In genomic region chr17:64384253-64385186, GRCh38 we compare ENCODE assay signal across 11 cellular contexts. TPM values are rescaled to one million over a fixed set of nuclear protein-coding genes. Genes with fewer than 3 reads are reported as not detected.
DNase-seq lines count a peak whose midpoint lies in the region; ATAC-seq and TF ChIP-seq lines count a peak whose summit lies in the region.
"Had no signal": no experiment of that assay in that cellular context is flagged by ENCODE, and none has a peak within 500 bp of the region (broad histone marks: within the 10 kb centered on the region; RNA-seq: fewer than 3 reads in every experiment).

No MANE protein-coding gene starts in this region.

- POLR2A ChIA-PET in T-cell (lab: Charles Lee), result no interaction called here

- no peak for TF ChIP-seq POLR2A in gastroesophageal sphincter (IDR thresholded peaks at IDR 0.05)

- H3K9ac ChIP-seq in skeletal muscle tissue (ENCODE audit: low read depth in 1 of 3, low read length in 3 of 3), result peak overlapping the region in 1 of 3 donors; percentile 9

- ATAC-seq in T-cell (replicated peaks in 1 of 4) (peak in 1 of 4 experiments; percentile 37), gastroesophageal sphincter (no peak), GM21529 (IDR thresholded peaks at IDR 0.05; ENCODE audit: unreplicated experiment) (no peak), HG03469 (IDR thresholded peaks at IDR 0.05; ENCODE audit: unreplicated experiment) (no peak)

- H3K36me3 Mint-ChIP-seq in HFFc6 (ENCODE audit: low read depth), result no peaks in the 10 kb centered on the region
- H3K36me3 Mint-ChIP-seq in T-cell, result peaks cover 14% of the 10 kb centered on the region

- H3K4me1 Mint-ChIP-seq in HFFc6 (ENCODE audit: low read depth) (peaks cover 24% of the 10 kb centered on the region), T-cell (peaks cover 44 to 68% (median 66%) of the 10 kb centered on the region in 3 donors)

- no peak for DNase-seq in HFFc6
- DNase-seq in T-cell, result peak in 10 of 34 experiments; percentile 19 to 41 (median 27)
- DNase-seq in Kasumi-1 (lab: John Stamatoyannopoulos, UW), result no peak
- no peak for DNase-seq in effector CD4-positive, alpha-beta T cell
- DNase-seq: activated CD4-positive, CD25-positive, alpha-beta regulatory T cell; NCI-H446 had no signal

- CTCF ChIA-PET in T-cell (lab: Charles Lee), result interaction anchor here in 1 of 2 donors (0.6 kb wide), 1 partner anchor 11 kb away, joined by 4 read pairs; no protein-coding TSS in a partner anchor

- H3K27me3 Mint-ChIP-seq in HFFc6 (ENCODE audit: insufficient read depth), result peaks cover 41% of the 10 kb centered on the region
- peaks cover 0 to 4% of the 10 kb centered on the region in 2 donors for H3K27me3 Mint-ChIP-seq in T-cell

- no peaks in the 10 kb centered on the region for H3K9me3 Mint-ChIP-seq in HFFc6
- H3K9me3 Mint-ChIP-seq in T-cell, result no peaks in the 10 kb centered on the region

- TF ChIP-seq EP300 in gastroesophageal sphincter (IDR thresholded peaks at IDR 0.05), result no peak

- H3K27ac ChIP-seq in gastroesophageal sphincter, result peak overlapping the region in 3 of 4 donors; percentile 39 to 72 (median 55)
- H3K27ac ChIP-seq in skeletal muscle tissue (ENCODE audit: low read depth, low read length), result peak overlapping the region; percentile 77

- H3K4me1 ChIP-seq in gastroesophageal sphincter, result peaks cover 0 to 13% (median 0%) of the 10 kb centered on the region in 3 donors
- peaks cover 16 to 26% (median 23%) of the 10 kb centered on the region in 3 donors for H3K4me1 ChIP-seq in skeletal muscle tissue (ENCODE audit: control insufficient read depth in 3 of 3, insufficient read depth in 3 of 3, low read length in 3 of 3)

- TF ChIP-seq CTCF in HFFc6 (IDR thresholded peaks at IDR 0.05), result no peak
- no peak for TF ChIP-seq CTCF in gastroesophageal sphincter (IDR thresholded peaks at IDR 0.05)

- H3K27me3 ChIP-seq in gastroesophageal sphincter (peaks cover 4% of the 10 kb centered on the region), skeletal muscle tissue (ENCODE audit: control insufficient read depth in 3 of 3, insufficient read depth in 3 of 3, low read length in 3 of 3) (no peaks in the 10 kb centered on the region)

- peak overlapping the region; percentile 46; the same call in 1 of the 2 replicates for H3K4me3 Mint-ChIP-seq in HFFc6
- peak overlapping the region in 2 of 3 donors; percentile 6 to 42 for H3K4me3 Mint-ChIP-seq in T-cell

- no peaks in the 10 kb centered on the region for H3K36me3 ChIP-seq in gastroesophageal sphincter
- H3K36me3 ChIP-seq in skeletal muscle tissue (ENCODE audit: control insufficient read depth in 3 of 3, insufficient read depth in 3 of 3, low read length in 3 of 3), result no peaks in the 10 kb centered on the region

- peak overlapping the region in 1 of 2 donors; percentile 6 for H3K4me3 ChIP-seq in gastroesophageal sphincter
- H3K4me3 ChIP-seq in skeletal muscle tissue (ENCODE audit: low read length in 3 of 3), result peak overlapping the region; percentile 10 to 35 (median 26)
- H3K4me3 ChIP-seq: lung had no signal

- WGBS in gastroesophageal sphincter (ENCODE audit: low coverage in 1 of 2), 2 donors, result 64 to 75% methylated on average over 7 of the region's 7 CpGs

- H3K27ac Mint-ChIP-seq in HFFc6, result peak overlapping the region; percentile 60; the same call in 1 of the 2 replicates
- H3K27ac Mint-ChIP-seq in T-cell, result peak overlapping the region; percentile 64 to 68

- H3K9me3 ChIP-seq in gastroesophageal sphincter (no peaks in the 10 kb centered on the region), skeletal muscle tissue (ENCODE audit: control insufficient read depth in 3 of 3, low read length in 3 of 3) (no peaks in the 10 kb centered on the region)

RNA-seq across cellular contexts. Expression of gene PECAM1, which starts 6.1 kb away (rescaled TPM):
- total RNA-seq in HFFc6 (2021; fragmentation: NEBNext Ultra II Directional; extraction: Animal tissue kit (Norgen Biotek cat#: 25700)), result under 1 TPM in 1 of 6 experiments, not detected in 5; 0.02 TPM
- total RNA-seq in T-cell (10 to 100 TPM; 20.9 to 69.3 (median 57.1) TPM), gastroesophageal sphincter (100 to 1,000 TPM in 2 of 4 donors, 10 to 100 TPM in 2; 33.8 to 219 (median 104) TPM), skeletal muscle tissue (57.9 TPM)

Comparison
In these comparisons a context has a peak if more than half of its experiments do, and no peak if none do; other contexts are left out.
1. RNA of gene PECAM1, which starts 6.1 kb away (total RNA-seq): 33.8 to 219 TPM in gastroesophageal sphincter, 57.9 TPM in skeletal muscle tissue (single experiment) and 20.9 to 69.3 TPM in T-cell; 0.02 TPM in HFFc6; every median in the first group is over 10 times any median in the second.